ENCODE assay signal across 35 cellular contexts in genomic region chr2:49043405-49043982, GRCh38.
"Had no signal": no experiment of that assay in that cellular context is flagged by ENCODE, and none has a peak within 500 bp of the region (broad histone marks: within the 10 kb centered on the region; RNA-seq: fewer than 3 reads in every experiment).

No MANE protein-coding gene starts in this region.

- H3K27ac Mint-ChIP-seq: activated CD4-positive, alpha-beta memory T cell treated with anti-CD3 and anti-CD28 coated beads for 36 hours; activated CD4-positive, alpha-beta T cell treated with anti-CD3 and anti-CD28 coated beads for 36 hours; activated CD4-positive, alpha-beta T cell treated with anti-CD3 and anti-CD28 coated beads, Interleukin-2, amount 10 ng/mL, durations not matched to agents 24 days and 14 days; activated CD8-positive, alpha-beta memory T cell treated with anti-CD3 and anti-CD28 coated beads, Interleukin-2, amount 10 ng/mL, durations not matched to agents 7 days and 5 days; activated CD8-positive, alpha-beta T cell treated with anti-CD3 and anti-CD28 coated beads, Interleukin-2, amount 10 ng/mL, durations not matched to agents 7 days and 5 days; activated naive CD4-positive, alpha-beta T cell treated with anti-CD3 and anti-CD28 coated beads for 36 hours; activated naive CD4-positive, alpha-beta T cell treated with anti-CD3 and anti-CD28 coated beads, Interleukin-2, amount 50 U/mL, for 24 hours; activated naive CD8-positive, alpha-beta T cell treated with anti-CD3 and anti-CD28 coated beads for 36 hours; activated naive CD8-positive, alpha-beta T cell treated with anti-CD3 and anti-CD28 coated beads, Interleukin-2, amount 50 U/mL, for 24 hours; activated T-helper 1 cell treated with anti-CD3 and anti-CD28 coated beads, Interleukin-12 subunit alpha, Interleukin-12 subunit beta, Interleukin-2, Interleukin-4 antibody, amounts not matched to agents 30 ng/mL and 10 ng/mL and 1 ng/mL, durations not matched to agents 14 hours and 24 hours and 36 hours; activated T-helper 2 cell treated with anti-CD3 and anti-CD28 coated beads, Interferon-gamma antibody, Interleukin-2, Interleukin-4, amounts not matched to agents 10 μg/mL and 5 μg/mL and 100 μg/mL, durations not matched to agents 14 hours and 24 hours and 36 hours; effector memory CD8-positive, alpha-beta T cell had no signal

- H3K4me1 Mint-ChIP-seq: activated CD4-positive, alpha-beta T cell treated with anti-CD3 and anti-CD28 coated beads for 36 hours; activated CD4-positive, alpha-beta T cell treated with anti-CD3 and anti-CD28 coated beads, Interleukin-2, amount 10 ng/mL, durations not matched to agents 24 days and 14 days; activated CD8-positive, alpha-beta memory T cell treated with anti-CD3 and anti-CD28 coated beads, Interleukin-2, amount 10 ng/mL, durations not matched to agents 7 days and 5 days; activated naive CD4-positive, alpha-beta T cell treated with anti-CD3 and anti-CD28 coated beads, Interleukin-2, amount 50 U/mL, for 24 hours; activated naive CD8-positive, alpha-beta T cell treated with anti-CD3 and anti-CD28 coated beads for 36 hours; activated naive CD8-positive, alpha-beta T cell treated with anti-CD3 and anti-CD28 coated beads, Interleukin-2, amount 50 U/mL, for 24 hours had no signal

- H3K27me3 ChIP-seq: adrenal gland, body of pancreas, esophagus squamous epithelium, gastroesophageal sphincter had no signal

- H3K4me1 ChIP-seq: body of pancreas, esophagus squamous epithelium, heart right ventricle had no signal

- H3K36me3 ChIP-seq: adrenal gland, esophagus squamous epithelium, gastroesophageal sphincter, heart right ventricle had no signal

- H3K27ac ChIP-seq: adrenal gland, body of pancreas, epithelial cell of prostate, esophagus squamous epithelium, gastroesophageal sphincter, heart right ventricle had no signal

- H3K4me3 Mint-ChIP-seq: activated CD4-positive, alpha-beta memory T cell treated with anti-CD3 and anti-CD28 coated beads for 36 hours; activated CD4-positive, alpha-beta T cell treated with anti-CD3 and anti-CD28 coated beads for 36 hours; activated CD4-positive, alpha-beta T cell treated with anti-CD3 and anti-CD28 coated beads, Interleukin-2, amount 10 ng/mL, durations not matched to agents 24 days and 14 days; activated CD8-positive, alpha-beta memory T cell treated with anti-CD3 and anti-CD28 coated beads, Interleukin-2, amount 10 ng/mL, durations not matched to agents 7 days and 5 days; activated CD8-positive, alpha-beta T cell treated with anti-CD3 and anti-CD28 coated beads, Interleukin-2, amount 10 ng/mL, durations not matched to agents 7 days and 5 days; activated naive CD4-positive, alpha-beta T cell treated with anti-CD3 and anti-CD28 coated beads for 36 hours; activated naive CD4-positive, alpha-beta T cell treated with anti-CD3 and anti-CD28 coated beads, Interleukin-2, amount 50 U/mL, for 24 hours; activated naive CD8-positive, alpha-beta T cell treated with anti-CD3 and anti-CD28 coated beads for 36 hours; activated naive CD8-positive, alpha-beta T cell treated with anti-CD3 and anti-CD28 coated beads, Interleukin-2, amount 50 U/mL, for 24 hours; activated T-helper 1 cell treated with anti-CD3 and anti-CD28 coated beads, Interleukin-12 subunit alpha, Interleukin-12 subunit beta, Interleukin-2, Interleukin-4 antibody, amounts not matched to agents 30 ng/mL and 10 ng/mL and 1 ng/mL, durations not matched to agents 14 hours and 24 hours and 36 hours; effector memory CD8-positive, alpha-beta T cell had no signal

- ATAC-seq: activated CD4-positive, alpha-beta T cell treated with anti-CD3 and anti-CD28 coated beads for 36 hours; activated CD8-positive, alpha-beta memory T cell treated with anti-CD3 and anti-CD28 coated beads, Interleukin-2, amount 10 ng/mL, durations not matched to agents 7 days and 5 days; activated CD8-positive, alpha-beta T cell treated with anti-CD3 and anti-CD28 coated beads, Interleukin-2, amount 10 ng/mL, durations not matched to agents 7 days and 5 days; activated naive CD8-positive, alpha-beta T cell treated with anti-CD3 and anti-CD28 coated beads, Interleukin-2, amount 50 U/mL, for 24 hours; body of pancreas; effector memory CD8-positive, alpha-beta T cell; gastroesophageal sphincter; heart right ventricle had no signal

- H3K9me3 ChIP-seq: adrenal gland, body of pancreas, esophagus squamous epithelium, gastroesophageal sphincter, heart right ventricle had no signal

- H3K9me3 Mint-ChIP-seq: activated CD4-positive, alpha-beta T cell treated with anti-CD3 and anti-CD28 coated beads, Interleukin-2, amount 10 ng/mL, durations not matched to agents 24 days and 14 days; activated naive CD4-positive, alpha-beta T cell treated with anti-CD3 and anti-CD28 coated beads, Interleukin-2, amount 50 U/mL, for 24 hours; activated naive CD8-positive, alpha-beta T cell treated with anti-CD3 and anti-CD28 coated beads for 36 hours; activated naive CD8-positive, alpha-beta T cell treated with anti-CD3 and anti-CD28 coated beads, Interleukin-2, amount 50 U/mL, for 24 hours; activated T-helper 1 cell treated with anti-CD3 and anti-CD28 coated beads, Interleukin-12 subunit alpha, Interleukin-12 subunit beta, Interleukin-2, Interleukin-4 antibody, amounts not matched to agents 30 ng/mL and 10 ng/mL and 1 ng/mL, durations not matched to agents 14 hours and 24 hours and 36 hours; activated T-helper 2 cell treated with anti-CD3 and anti-CD28 coated beads, Interferon-gamma antibody, Interleukin-2, Interleukin-4, amounts not matched to agents 10 μg/mL and 5 μg/mL and 100 μg/mL, durations not matched to agents 14 hours and 24 hours and 36 hours had no signal

- H3K27me3 Mint-ChIP-seq: activated CD4-positive, alpha-beta memory T cell treated with anti-CD3 and anti-CD28 coated beads for 36 hours; activated CD4-positive, alpha-beta T cell treated with anti-CD3 and anti-CD28 coated beads for 36 hours; activated CD4-positive, alpha-beta T cell treated with anti-CD3 and anti-CD28 coated beads, Interleukin-2, amount 10 ng/mL, durations not matched to agents 24 days and 14 days; activated CD8-positive, alpha-beta memory T cell treated with anti-CD3 and anti-CD28 coated beads, Interleukin-2, amount 10 ng/mL, durations not matched to agents 7 days and 5 days; activated naive CD4-positive, alpha-beta T cell treated with anti-CD3 and anti-CD28 coated beads, Interleukin-2, amount 50 U/mL, for 24 hours; activated naive CD8-positive, alpha-beta T cell treated with anti-CD3 and anti-CD28 coated beads for 36 hours; activated naive CD8-positive, alpha-beta T cell treated with anti-CD3 and anti-CD28 coated beads, Interleukin-2, amount 50 U/mL, for 24 hours; effector memory CD8-positive, alpha-beta T cell had no signal

- FAIRE-seq: colon, endometrium, endothelial cell of umbilical vein had no signal

- H3K36me3 Mint-ChIP-seq: activated CD4-positive, alpha-beta memory T cell treated with anti-CD3 and anti-CD28 coated beads for 36 hours; activated CD8-positive, alpha-beta memory T cell treated with anti-CD3 and anti-CD28 coated beads, Interleukin-2, amount 10 ng/mL, durations not matched to agents 7 days and 5 days; activated naive CD4-positive, alpha-beta T cell treated with anti-CD3 and anti-CD28 coated beads, Interleukin-2, amount 50 U/mL, for 24 hours; activated naive CD8-positive, alpha-beta T cell treated with anti-CD3 and anti-CD28 coated beads for 36 hours had no signal

- DNase-seq: activated CD4-positive, alpha-beta memory T cell treated with anti-CD3 and anti-CD28 coated beads for 36 hours; activated CD4-positive, alpha-beta T cell treated with anti-CD3 and anti-CD28 coated beads for 36 hours; activated CD4-positive, alpha-beta T cell treated with anti-CD3 and anti-CD28 coated beads, Interleukin-2, amount 10 ng/mL, durations not matched to agents 24 days and 14 days; activated CD4-positive, CD25-positive, alpha-beta regulatory T cell; activated CD4-positive, CD25-positive, alpha-beta regulatory T cell treated with anti-CD3 and anti-CD28 coated beads, Interleukin-2, amount 50 U/mL, for 72 hours; activated CD8-positive, alpha-beta memory T cell treated with anti-CD3 and anti-CD28 coated beads, Interleukin-2, amount 10 ng/mL, durations not matched to agents 7 days and 5 days; activated CD8-positive, alpha-beta memory T cell treated with anti-CD3 and anti-CD28 coated beads, Interleukin-2, amount 50 U/mL, for 4 hours; activated CD8-positive, alpha-beta T cell treated with anti-CD3 and anti-CD28 coated beads, Interleukin-2, amount 10 ng/mL, durations not matched to agents 7 days and 5 days; activated effector memory CD4-positive, alpha-beta T cell treated with anti-CD3 and anti-CD28 coated beads, Interleukin-2, amount 50 U/mL, for 16 hours; activated naive CD4-positive, alpha-beta T cell treated with anti-CD3 and anti-CD28 coated beads for 36 hours; activated naive CD8-positive, alpha-beta T cell treated with anti-CD3 and anti-CD28 coated beads for 36 hours; activated naive CD8-positive, alpha-beta T cell treated with anti-CD3 and anti-CD28 coated beads, Interleukin-2, amount 50 U/mL, for 24 hours; activated T-cell treated with anti-CD3 and anti-CD28 coated beads, Interleukin-2, amount 50 U/mL, for 1 hour; activated T-cell treated with anti-CD3 and anti-CD28 coated beads, Interleukin-2, amount 50 U/mL, for 48 hours; adrenal gland; amygdala; aorta; body of pancreas; caudate nucleus; cortex of kidney; dermis blood vessel endothelial cell; effector CD4-positive, alpha-beta T cell; effector memory CD8-positive, alpha-beta T cell; esophagus squamous epithelium; foreskin melanocyte; heart right ventricle; T-helper 2 cell had no signal

- H3K4me3 ChIP-seq: adrenal gland, body of pancreas, esophagus squamous epithelium, gastroesophageal sphincter, heart right ventricle had no signal
